In the genomic region with DNA sequence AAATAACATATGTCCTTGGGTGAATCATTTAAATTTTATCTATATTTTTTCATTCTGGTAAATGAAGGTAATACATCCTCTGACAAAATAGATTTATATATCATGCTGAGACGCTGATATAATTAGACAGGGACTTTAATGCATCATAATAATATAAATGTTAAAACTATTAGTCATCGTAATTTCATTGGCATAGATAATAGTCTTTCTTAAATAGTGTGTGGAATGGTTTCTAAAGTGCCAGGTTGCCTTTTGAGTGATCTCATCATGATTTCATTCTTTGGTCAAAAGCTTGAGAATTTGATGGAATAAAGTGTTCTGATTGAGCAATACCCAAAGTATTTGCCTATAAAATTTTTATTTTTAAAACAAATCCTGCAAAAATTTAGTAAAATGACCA, we compare ENCODE assay signal across 17 cellular contexts. TPM values are rescaled to one million over a fixed set of nuclear protein-coding genes. Genes with fewer than 3 reads are reported as not detected.
DNase-seq lines count a peak whose midpoint lies in the region; ATAC-seq and TF ChIP-seq lines count a peak whose summit lies in the region.
"Had no signal": no experiment of that assay in that cellular context is flagged by ENCODE, and none has a peak within 500 bp of the region (broad histone marks: within the 10 kb centered on the region; RNA-seq: fewer than 3 reads in every experiment).

No MANE protein-coding gene starts in this region.

- WGBS in sigmoid colon, 2 donors: 63 to 65% methylated on average over 2 of the region's 2 CpGs

- H3K27ac ChIP-seq in subcutaneous abdominal adipose tissue (ENCODE audit: low read depth, low read length): peak overlapping the region; percentile 33
- H3K27ac ChIP-seq in GM23338 (ENCODE audit: low read depth): no peak overlapping the region
- peak overlapping the region in 1 of 4 donors; percentile 33 for H3K27ac ChIP-seq in sigmoid colon

- no peaks in the 10 kb centered on the region for H3K27me3 Mint-ChIP-seq in GM23338 (ENCODE audit: insufficient read depth, low read depth, poor library complexity)
- H3K27me3 Mint-ChIP-seq: activated CD4-positive, alpha-beta T cell treated with anti-CD3 and anti-CD28 coated beads, Interleukin-2, amount 10 ng/mL, durations not matched to agents 7 days and 5 days; activated T-cell treated with anti-CD3 and anti-CD28 coated beads, Interleukin-2, amount 50 U/mL, for 24 hours; CD4-positive, CD25-positive, alpha-beta regulatory T cell; progenitor cell of endocrine pancreas had no signal

- H3K4me1 Mint-ChIP-seq in GM23338: peaks cover 11% of the 10 kb centered on the region
- H3K4me1 Mint-ChIP-seq: activated CD4-positive, alpha-beta T cell treated with anti-CD3 and anti-CD28 coated beads, Interleukin-2, amount 10 ng/mL, durations not matched to agents 7 days and 5 days; CD4-positive, CD25-positive, alpha-beta regulatory T cell had no signal

- peak; percentile 57; the same call in 2 of the 3 replicates for ATAC-seq in SK-N-SH treated with all-trans-retinoic acid at 6 μM for 48 hours
- no peak for ATAC-seq in GM23338

- no peaks in the 10 kb centered on the region for H3F3A ChIP-seq in GM23338 (replicated peaks; ENCODE audit: low read depth)

- H3K27me3 ChIP-seq in subcutaneous abdominal adipose tissue (ENCODE audit: control insufficient read depth in 5 of 5, insufficient read depth in 4 of 5, low read length in 5 of 5) (no peaks in the 10 kb centered on the region), GM23338 (ENCODE audit: insufficient read depth) (no peaks in the 10 kb centered on the region), sigmoid colon (no peaks in the 10 kb centered on the region)

- no peak overlapping the region for H3K4me3 Mint-ChIP-seq in GM23338
- H3K4me3 Mint-ChIP-seq: activated CD4-positive, alpha-beta T cell treated with anti-CD3 and anti-CD28 coated beads, Interleukin-2, amount 10 ng/mL, durations not matched to agents 7 days and 5 days; activated T-cell treated with anti-CD3 and anti-CD28 coated beads, Interleukin-2, amount 50 U/mL, for 24 hours; CD4-positive, CD25-positive, alpha-beta regulatory T cell had no signal

- H3K4me3 ChIP-seq in fibroblast of pulmonary artery (replicated peaks; ENCODE audit: low read depth, low read length) (no peak overlapping the region), subcutaneous abdominal adipose tissue (ENCODE audit: low read depth in 1 of 5, low read length in 5 of 5) (no peak overlapping the region), GM23338 (no peak overlapping the region), sigmoid colon (no peak overlapping the region)

- H3K4me2 ChIP-seq in GM23338: no peak overlapping the region

- H3K9me3 Mint-ChIP-seq in GM23338: no peaks in the 10 kb centered on the region
- H3K9me3 Mint-ChIP-seq: activated CD4-positive, alpha-beta T cell treated with anti-CD3 and anti-CD28 coated beads, Interleukin-2, amount 10 ng/mL, durations not matched to agents 7 days and 5 days had no signal

- intact Hi-C loops in sigmoid colon (cut with DNase I): no loop called here

- H3K36me3 Mint-ChIP-seq in GM23338 (ENCODE audit: low read depth): no peaks in the 10 kb centered on the region
- H3K36me3 Mint-ChIP-seq: CD4-positive, CD25-positive, alpha-beta regulatory T cell had no signal

- H3K4me1 ChIP-seq in subcutaneous abdominal adipose tissue (ENCODE audit: control insufficient read depth in 5 of 5, insufficient read depth in 5 of 5, low read length in 5 of 5) (peaks cover 0 to 16% (median 4%) of the 10 kb centered on the region in 5 donors), GM23338 (ENCODE audit: insufficient read depth) (peaks cover 7% of the 10 kb centered on the region; the same call in 1 of the 2 replicates), sigmoid colon (no peaks in the 10 kb centered on the region)
- H3K4me1 ChIP-seq: left ventricle myocardium inferior had no signal

- DNase-seq in GM04504 (ENCODE audit: low read depth): peak; percentile 55
- peak; percentile 57 for DNase-seq in fibroblast of pulmonary artery (ENCODE audit: low read depth)
- DNase-seq in GM23338 (ENCODE audit: low spot score): no peak
- DNase-seq in sigmoid colon: no peak
- DNase-seq in activated CD8-positive, alpha-beta memory T cell treated with anti-CD3 and anti-CD28 coated beads, Interleukin-2, amount 50 U/mL, for 48 hours: no peak
- DNase-seq: activated CD4-positive, alpha-beta T cell treated with anti-CD3 and anti-CD28 coated beads, Interleukin-2, amount 10 ng/mL, durations not matched to agents 7 days and 5 days; activated T-cell treated with anti-CD3 and anti-CD28 coated beads, Interleukin-2, amount 50 U/mL, for 24 hours; CD4-positive, CD25-positive, alpha-beta regulatory T cell; DMS79; hypothalamus; left ventricle myocardium inferior; NCI-H1694 had no signal

- H4K20me1 ChIP-seq in GM23338 (replicated peaks; ENCODE audit: insufficient read depth): no peaks in the 10 kb centered on the region

- H3K79me2 ChIP-seq in GM23338 (replicated peaks; ENCODE audit: insufficient read depth): no peaks in the 10 kb centered on the region

- no peaks in the 10 kb centered on the region for H3K36me3 ChIP-seq in subcutaneous abdominal adipose tissue (ENCODE audit: control insufficient read depth in 5 of 5, insufficient read depth in 5 of 5, low read length in 5 of 5)
- H3K36me3 ChIP-seq in GM23338 (ENCODE audit: insufficient read depth): no peaks in the 10 kb centered on the region
- H3K36me3 ChIP-seq in sigmoid colon: no peaks in the 10 kb centered on the region
- H3K36me3 ChIP-seq: left ventricle myocardium inferior had no signal

- no peaks in the 10 kb centered on the region for H3K9me3 ChIP-seq in subcutaneous abdominal adipose tissue (ENCODE audit: control insufficient read depth in 5 of 5, low read length in 5 of 5)
- H3K9me3 ChIP-seq in sigmoid colon: no peaks in the 10 kb centered on the region

- H3K9ac ChIP-seq in subcutaneous abdominal adipose tissue (ENCODE audit: low read length in 5 of 5): no peak overlapping the region

- no peak for TF ChIP-seq EP300 in sigmoid colon (IDR thresholded peaks at IDR 0.05)

- no peaks in the 10 kb centered on the region for H3K9me2 ChIP-seq in GM23338 (ENCODE audit: insufficient read depth)

- H2AFZ ChIP-seq in GM23338: no peak overlapping the region

- no peak overlapping the region for H3K27ac Mint-ChIP-seq in GM23338
- H3K27ac Mint-ChIP-seq: activated CD4-positive, alpha-beta T cell treated with anti-CD3 and anti-CD28 coated beads, Interleukin-2, amount 10 ng/mL, durations not matched to agents 7 days and 5 days; activated T-cell treated with anti-CD3 and anti-CD28 coated beads, Interleukin-2, amount 50 U/mL, for 24 hours; CD4-positive, CD25-positive, alpha-beta regulatory T cell; progenitor cell of endocrine pancreas had no signal

- TF ChIP-seq CTCF in fibroblast of pulmonary artery (IDR thresholded peaks at IDR 0.05; ENCODE audit: low read length, missing control alignments): no peak
- no peak for TF ChIP-seq CTCF in GM23338 (conservative IDR thresholded peaks at IDR 0.05; ENCODE audit: low read depth in 2 of 2)
- TF ChIP-seq CTCF in sigmoid colon (IDR thresholded peaks at IDR 0.05): no peak

- no peak for TF ChIP-seq POLR2A in sigmoid colon (IDR thresholded peaks at IDR 0.05)

TF ChIP-seq in SK-N-SH treated with all-trans-retinoic acid at 6 μM for 48 hours, 23 proteins besides CTCF, POLR2A, EP300 and RAD21 (continues in another document):
- TF ChIP-seq OSR1 (CRISPR knock-in tag; IDR thresholded peaks at IDR 0.05): no peak
- TF ChIP-seq, protein P1, sequence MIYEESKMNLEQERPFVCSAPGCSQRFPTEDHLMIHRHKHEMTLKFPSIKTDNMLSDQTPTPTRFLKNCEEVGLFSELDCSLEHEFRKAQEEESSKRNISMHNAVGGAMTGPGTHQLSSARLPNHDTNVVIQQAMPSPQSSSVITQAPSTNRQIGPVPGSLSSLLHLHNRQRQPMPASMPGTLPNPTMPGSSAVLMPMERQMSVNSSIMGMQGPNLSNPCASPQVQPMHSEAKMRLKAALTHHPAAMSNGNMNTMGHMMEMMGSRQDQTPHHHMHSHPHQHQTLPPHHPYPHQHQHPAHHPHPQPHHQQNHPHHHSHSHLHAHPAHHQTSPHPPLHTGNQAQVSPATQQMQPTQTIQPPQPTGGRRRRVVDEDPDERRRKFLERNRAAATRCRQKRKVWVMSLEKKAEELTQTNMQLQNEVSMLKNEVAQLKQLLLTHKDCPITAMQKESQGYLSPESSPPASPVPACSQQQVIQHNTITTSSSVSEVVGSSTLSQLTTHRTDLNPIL (CRISPR knock-in tag; IDR thresholded peaks at IDR 0.05; ENCODE audit: low read depth): 0 out of 2 replicates have a peak, but pooled peaks have one; percentile 65

TF ChIP-seq in GM23338, 12 proteins besides CTCF, POLR2A, EP300 and RAD21:
- no peak for TF ChIP-seq EZH2phosphoT487 (IDR thresholded peaks at IDR 0.05; ENCODE audit: unreplicated experiment)
- TF ChIP-seq, protein P2, sequence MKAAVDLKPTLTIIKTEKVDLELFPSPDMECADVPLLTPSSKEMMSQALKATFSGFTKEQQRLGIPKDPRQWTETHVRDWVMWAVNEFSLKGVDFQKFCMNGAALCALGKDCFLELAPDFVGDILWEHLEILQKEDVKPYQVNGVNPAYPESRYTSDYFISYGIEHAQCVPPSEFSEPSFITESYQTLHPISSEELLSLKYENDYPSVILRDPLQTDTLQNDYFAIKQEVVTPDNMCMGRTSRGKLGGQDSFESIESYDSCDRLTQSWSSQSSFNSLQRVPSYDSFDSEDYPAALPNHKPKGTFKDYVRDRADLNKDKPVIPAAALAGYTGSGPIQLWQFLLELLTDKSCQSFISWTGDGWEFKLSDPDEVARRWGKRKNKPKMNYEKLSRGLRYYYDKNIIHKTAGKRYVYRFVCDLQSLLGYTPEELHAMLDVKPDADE (IDR thresholded peaks at IDR 0.05): no peak

RNA-seq across cellular contexts. Expression of a gene that starts 43.2 kb away (rescaled TPM):
- 0.07 TPM in 1 of 2 replicates, not detected in the other for total RNA-seq in GM23338 (2014; rRNA removed; shearing (Covaris generic))
- 0.06 and 0.14 TPM in 2 replicates for polyA plus RNA-seq in GM23338 (2016; fragmentation: Nextera tagmentation; extraction: Ambion mirVana)
- under 1 TPM in 2 of 4 donors, not detected in 2; under 0.01 to 0.28 TPM for total RNA-seq in sigmoid colon
- polyA plus RNA-seq in sigmoid colon: 1 to 10 TPM in 2 of 3 donors, under 1 TPM in 1; 0.76 to 2.4 (median 2.1) TPM
- total RNA-seq: activated CD4-positive, alpha-beta T cell treated with anti-CD3 and anti-CD28 coated beads, Interleukin-2, amount 10 ng/mL, durations not matched to agents 7 days and 5 days; CD4-positive, CD25-positive, alpha-beta regulatory T cell; chondrocyte; SK-MEL-5 had no signal
- polyA plus RNA-seq: CD4-positive, CD25-positive, alpha-beta regulatory T cell had no signal

Comparison
In these comparisons a context has a peak if more than half of its experiments do, and no peak if none do; other contexts are left out.
1. DNase-seq: peak in GM04504 (single experiment) and fibroblast of pulmonary artery (single experiment); none in GM23338 (single experiment), sigmoid colon (single experiment) and activated CD8-positive, alpha-beta memory T cell treated with anti-CD3 and anti-CD28 coated beads, Interleukin-2, amount 50 U/mL, for 48 hours (single experiment).